Comparison of ENCODE assay signal across 23 cellular contexts in genomic region chr4:157739237-157739636, GRCh38.
DNase-seq lines count a peak whose midpoint lies in the region; ATAC-seq, FAIRE-seq and TF ChIP-seq lines count a peak whose summit lies in the region.
"Had no signal": no experiment of that assay in that cellular context is flagged by ENCODE, and none has a peak within 500 bp of the region (broad histone marks: within the 10 kb centered on the region; RNA-seq: fewer than 3 reads in every experiment).

No MANE protein-coding gene starts in this region.

- no peak overlapping the region for H2AFZ ChIP-seq in astrocyte (ENCODE audit: low read depth, low read length)
- H2AFZ ChIP-seq: neural progenitor cell had no signal

- H3K27ac Mint-ChIP-seq in astrocyte (ENCODE audit: unreplicated experiment) (no peak overlapping the region), Caco-2 (ENCODE audit: unreplicated experiment) (no peak overlapping the region), progenitor cell of endocrine pancreas (no peak overlapping the region)
- H3K27ac Mint-ChIP-seq: activated CD4-positive, alpha-beta memory T cell treated with anti-CD3 and anti-CD28 coated beads, Interleukin-2, amount 10 ng/mL, durations not matched to agents 7 days and 5 days; activated naive CD8-positive, alpha-beta T cell; CD14-positive monocyte; neural progenitor cell had no signal

- H3K9me3 Mint-ChIP-seq in astrocyte (ENCODE audit: unreplicated experiment) = no peaks in the 10 kb centered on the region
- no peaks in the 10 kb centered on the region for H3K9me3 Mint-ChIP-seq in Caco-2 (ENCODE audit: unreplicated experiment)
- no peaks in the 10 kb centered on the region for H3K9me3 Mint-ChIP-seq in progenitor cell of endocrine pancreas (ENCODE audit: low read depth)
- H3K9me3 Mint-ChIP-seq: activated CD4-positive, alpha-beta memory T cell treated with anti-CD3 and anti-CD28 coated beads, Interleukin-2, amount 10 ng/mL, durations not matched to agents 7 days and 5 days; CD14-positive monocyte; neural progenitor cell had no signal

- H3K36me3 Mint-ChIP-seq in astrocyte (ENCODE audit: low read depth, unreplicated experiment) = no peaks in the 10 kb centered on the region
- no peaks in the 10 kb centered on the region for H3K36me3 Mint-ChIP-seq in Caco-2 (ENCODE audit: insufficient read depth, unreplicated experiment)
- no peaks in the 10 kb centered on the region for H3K36me3 Mint-ChIP-seq in progenitor cell of endocrine pancreas (ENCODE audit: insufficient read depth)
- H3K36me3 Mint-ChIP-seq: activated naive CD8-positive, alpha-beta T cell; CD14-positive monocyte; neural progenitor cell had no signal

- DNase-seq in ACHN = peak; percentile 42
- DNase-seq in LHCN-M2 (ENCODE audit: low read depth) = peak; percentile 39
- DNase-seq in astrocyte (ENCODE audit: low read depth) = peak; percentile 26
- DNase-seq in foreskin keratinocyte = peak in 1 of 2 donors; percentile 50
- DNase-seq in Caco-2 = no peak
- DNase-seq in posterior cingulate gyrus = no peak
- no peak for DNase-seq in progenitor cell of endocrine pancreas (ENCODE audit: low spot score, unreplicated experiment)
- DNase-seq in ascending aorta (ENCODE audit: low spot score in 2 of 2) = no peak
- DNase-seq: activated CD4-positive, alpha-beta memory T cell treated with anti-CD3 and anti-CD28 coated beads, Interleukin-2, amount 10 ng/mL, durations not matched to agents 7 days and 5 days; activated T-cell treated with anti-CD3 and anti-CD28 coated beads, Interleukin-2, amount 50 U/mL, for 48 hours; NCI-H2029 treated with DMSO at 0.1 percent for 48 hours; NCI-H526; stomach had no signal

- H3K4me1 Mint-ChIP-seq in astrocyte (ENCODE audit: low read depth, unreplicated experiment) = no peaks in the 10 kb centered on the region
- H3K4me1 Mint-ChIP-seq in Caco-2 (ENCODE audit: low read depth, unreplicated experiment) = no peaks in the 10 kb centered on the region
- no peaks in the 10 kb centered on the region for H3K4me1 Mint-ChIP-seq in progenitor cell of endocrine pancreas (ENCODE audit: low read depth)
- H3K4me1 Mint-ChIP-seq: activated CD4-positive, alpha-beta memory T cell treated with anti-CD3 and anti-CD28 coated beads, Interleukin-2, amount 10 ng/mL, durations not matched to agents 7 days and 5 days; CD14-positive monocyte; central memory CD8-positive, alpha-beta T cell; neural progenitor cell had no signal

- intact Hi-C loops in Caco-2 (cut with micrococcal nuclease; ENCODE audit: unreplicated experiment) (no loop called here), posterior cingulate gyrus (cut with DNase I) (no loop called here), ascending aorta (cut with DNase I) (no loop called here)

- no peak overlapping the region for H3K9ac ChIP-seq in astrocyte (ENCODE audit: low read length)
- H3K9ac ChIP-seq: neural progenitor cell had no signal

- H3K27me3 Mint-ChIP-seq in astrocyte (ENCODE audit: low read depth, unreplicated experiment) (no peaks in the 10 kb centered on the region), Caco-2 (ENCODE audit: insufficient read depth, unreplicated experiment) (no peaks in the 10 kb centered on the region), progenitor cell of endocrine pancreas (no peaks in the 10 kb centered on the region)
- H3K27me3 Mint-ChIP-seq: activated CD4-positive, alpha-beta memory T cell treated with anti-CD3 and anti-CD28 coated beads, Interleukin-2, amount 10 ng/mL, durations not matched to agents 7 days and 5 days; activated naive CD8-positive, alpha-beta T cell; central memory CD8-positive, alpha-beta T cell had no signal

- H3K4me2 ChIP-seq in astrocyte (ENCODE audit: low read length) = no peak overlapping the region
- H3K4me2 ChIP-seq: A549, neural progenitor cell had no signal

- H3K9me3 ChIP-seq in astrocyte (ENCODE audit: insufficient read depth, low read depth, low read length) (no peaks in the 10 kb centered on the region), Caco-2 (no peaks in the 10 kb centered on the region), ascending aorta (no peaks in the 10 kb centered on the region)
- H3K9me3 ChIP-seq: A549, stomach had no signal

- ATAC-seq in foreskin keratinocyte = peak; percentile 61
- ATAC-seq: A549, GM12878 had no signal

- no peaks in the 10 kb centered on the region for H3K27me3 ChIP-seq in astrocyte (ENCODE audit: insufficient read depth, low read length)
- no peaks in the 10 kb centered on the region for H3K27me3 ChIP-seq in foreskin keratinocyte
- no peaks in the 10 kb centered on the region for H3K27me3 ChIP-seq in Caco-2 (replicated peaks; ENCODE audit: control insufficient read depth, insufficient read depth, low read length)
- no peaks in the 10 kb centered on the region for H3K27me3 ChIP-seq in ascending aorta
- H3K27me3 ChIP-seq: neural progenitor cell, stomach had no signal

- POLR2A ChIA-PET in Caco-2 (lab: Charles Lee) = no interaction called here

- H3K79me2 ChIP-seq in astrocyte (ENCODE audit: insufficient read depth, low read length) = no peaks in the 10 kb centered on the region

- no peak overlapping the region for H3K27ac ChIP-seq in astrocyte (ENCODE audit: low read depth, low read length)
- H3K27ac ChIP-seq in foreskin keratinocyte = no peak overlapping the region
- H3K27ac ChIP-seq in ascending aorta = no peak overlapping the region
- H3K27ac ChIP-seq: A549, neural progenitor cell, stomach, VCaP had no signal

- H3K4me3 Mint-ChIP-seq in astrocyte (ENCODE audit: unreplicated experiment) (no peak overlapping the region), Caco-2 (ENCODE audit: unreplicated experiment) (no peak overlapping the region), progenitor cell of endocrine pancreas (ENCODE audit: low read depth) (no peak overlapping the region)
- H3K4me3 Mint-ChIP-seq: activated CD4-positive, alpha-beta memory T cell treated with anti-CD3 and anti-CD28 coated beads, Interleukin-2, amount 10 ng/mL, durations not matched to agents 7 days and 5 days; activated naive CD8-positive, alpha-beta T cell; CD14-positive monocyte; central memory CD8-positive, alpha-beta T cell; neural progenitor cell had no signal

- H3K4me1 ChIP-seq in astrocyte (ENCODE audit: insufficient read depth, low read length) = no peaks in the 10 kb centered on the region
- H3K4me1 ChIP-seq in foreskin keratinocyte = no peaks in the 10 kb centered on the region
- H3K4me1 ChIP-seq in Caco-2 = no peaks in the 10 kb centered on the region
- no peaks in the 10 kb centered on the region for H3K4me1 ChIP-seq in ascending aorta
- H3K4me1 ChIP-seq: A549, neural progenitor cell, stomach had no signal

- in situ Hi-C loops in ACHN (cut with HindIII; ENCODE audit: low pct_ligation_motif_present, low pct_unique_long_range_greater_than_20kb, low sequenced_read_pairs) = no loop called here

- BruUV-seq in Caco-2 (replicated peaks; lab: Mats Ljungman, UMichigan) = no TSS peak

- FAIRE-seq in astrocyte (lab: Jason Lieb, UNC) = no peak
- FAIRE-seq: A549, GM12878, H1, HTR-8/SVneo, urothelium cell line had no signal

- H3K4me3 ChIP-seq in astrocyte (ENCODE audit: insufficient read depth, low read depth, low read length) (no peak overlapping the region), Caco-2 (ENCODE audit: low read depth, low read length) (no peak overlapping the region), ascending aorta (no peak overlapping the region)
- H3K4me3 ChIP-seq: A549, GM12878, neural progenitor cell, stomach had no signal

- H3K36me3 ChIP-seq in astrocyte (ENCODE audit: insufficient read depth, low read length) = no peaks in the 10 kb centered on the region
- no peaks in the 10 kb centered on the region for H3K36me3 ChIP-seq in Caco-2 (ENCODE audit: control insufficient read depth, insufficient read depth, low read length)
- no peaks in the 10 kb centered on the region for H3K36me3 ChIP-seq in ascending aorta
- H3K36me3 ChIP-seq: neural progenitor cell, stomach had no signal

- H4K20me1 ChIP-seq in astrocyte (ENCODE audit: insufficient read depth, low read length) = no peaks in the 10 kb centered on the region

- TF ChIP-seq CTCF in astrocyte (IDR thresholded peaks at IDR 0.05; ENCODE audit: insufficient read depth, low read depth, low read length) (no peak), foreskin keratinocyte (conservative IDR thresholded peaks at IDR 0.05) (no peak), Caco-2 (IDR thresholded peaks at IDR 0.05; ENCODE audit: insufficient read depth in 1 of 2, low read depth in 1 of 2, low read length in 1 of 2, severe bottlenecking in 1 of 2, unreplicated experiment in 1 of 2) (no peak), progenitor cell of endocrine pancreas (IDR thresholded peaks at IDR 0.05; ENCODE audit: unreplicated experiment) (no peak), ascending aorta (IDR thresholded peaks at IDR 0.05) (no peak)

- CTCF ChIA-PET in Caco-2 (lab: Charles Lee) = no interaction called here

Comparison
In these comparisons a context has a peak if more than half of its experiments do, and no peak if none do; other contexts are left out.
1. DNase-seq: peak in ACHN (single experiment), LHCN-M2 (single experiment) and astrocyte (single experiment); none in Caco-2 (0 of 2), posterior cingulate gyrus (0 of 10), progenitor cell of endocrine pancreas (single experiment) and ascending aorta (0 of 2).